Comparison of ENCODE assay signal across 11 cellular contexts in the genomic region with DNA sequence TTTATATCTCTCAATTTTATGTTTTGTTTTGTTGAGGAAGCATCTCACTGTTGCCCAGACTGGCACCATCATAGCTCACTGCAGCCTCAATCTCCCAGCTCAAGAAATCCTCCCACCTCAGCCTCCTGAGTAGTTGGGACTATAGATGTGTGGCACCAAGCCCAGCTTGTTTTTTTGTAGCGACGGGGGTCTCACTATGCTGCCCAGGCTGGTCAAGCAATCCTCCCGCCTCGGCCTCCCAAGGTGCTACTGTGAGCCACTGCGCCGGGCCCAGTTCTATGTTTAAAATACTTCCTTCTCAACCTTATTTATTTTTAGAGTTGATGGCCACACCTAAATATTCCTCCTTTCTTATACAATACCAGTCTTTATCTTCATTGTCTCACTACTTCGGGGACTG. TPM values are rescaled to one million over a fixed set of nuclear protein-coding genes. Genes with fewer than 3 reads are reported as not detected.
DNase-seq lines count a peak whose midpoint lies in the region; ATAC-seq, FAIRE-seq and TF ChIP-seq lines count a peak whose summit lies in the region.
"Had no signal": no experiment of that assay in that cellular context is flagged by ENCODE, and none has a peak within 500 bp of the region (broad histone marks: within the 10 kb centered on the region; RNA-seq: fewer than 3 reads in every experiment).

No MANE protein-coding gene starts in this region.

- POLR2A ChIA-PET in activated CD8-positive, alpha-beta T cell treated with anti-CD3 and anti-CD28 coated beads, Interleukin-2, amount 10 ng/mL, durations not matched to agents 7 days and 5 days (lab: Charles Lee): interaction anchor here (0.7 to 3.9 kb wide), 3 partner anchors 9 to 61 kb away, joined by 3 to 17 read pairs (median 3); a partner anchor contains a TSS

- H3K4me2 ChIP-seq in keratinocyte (ENCODE audit: control insufficient read depth, extremely low read depth, insufficient read depth, low read depth, low read length): peak overlapping the region; percentile 97

- peak overlapping the region; percentile 23 for H3K9ac ChIP-seq in keratinocyte (ENCODE audit: control insufficient read depth, extremely low read depth, insufficient read depth, low read length)

- no peak for FAIRE-seq in keratinocyte (lab: Jason Lieb, UNC)

- H3K27me3 ChIP-seq in right atrium auricular region (no peaks in the 10 kb centered on the region), keratinocyte (ENCODE audit: control insufficient read depth, extremely low read depth, insufficient read depth, low read length) (no peaks in the 10 kb centered on the region), vagina (no peaks in the 10 kb centered on the region)
- H3K27me3 ChIP-seq: SJSA1 had no signal

- peaks cover 4% of the 10 kb centered on the region for H4K20me1 ChIP-seq in keratinocyte (ENCODE audit: control insufficient read depth, extremely low read depth, insufficient read depth, low read length)

- H3K9me1 ChIP-seq in keratinocyte (ENCODE audit: control insufficient read depth, extremely low read depth, insufficient read depth, low read length): no peaks in the 10 kb centered on the region

- peaks cover 23% of the 10 kb centered on the region for H3K36me3 Mint-ChIP-seq in activated CD8-positive, alpha-beta T cell treated with anti-CD3 and anti-CD28 coated beads, Interleukin-2, amount 10 ng/mL, durations not matched to agents 7 days and 5 days (ENCODE audit: low read depth)

- H3K4me1 ChIP-seq in right atrium auricular region (peaks cover 0 to 40% of the 10 kb centered on the region in 2 donors), keratinocyte (ENCODE audit: control insufficient read depth, extremely low read depth, insufficient read depth, low read length) (peaks cover 52% of the 10 kb centered on the region), vagina (peaks cover 49% of the 10 kb centered on the region)

- no peaks in the 10 kb centered on the region for H3K9me3 Mint-ChIP-seq in activated CD8-positive, alpha-beta T cell treated with anti-CD3 and anti-CD28 coated beads, Interleukin-2, amount 10 ng/mL, durations not matched to agents 7 days and 5 days (ENCODE audit: insufficient read depth)

- ATAC-seq in left ventricle myocardium superior (no peak), GM21717 (IDR thresholded peaks at IDR 0.05; ENCODE audit: unreplicated experiment) (no peak), HG02885 (IDR thresholded peaks at IDR 0.05; ENCODE audit: poor library complexity, unreplicated experiment) (no peak)
- no peak for ATAC-seq in activated CD8-positive, alpha-beta T cell treated with anti-CD3 and anti-CD28 coated beads, Interleukin-2, amount 10 ng/mL, durations not matched to agents 7 days and 5 days

- peaks cover 46% of the 10 kb centered on the region for H3K4me1 Mint-ChIP-seq in activated CD8-positive, alpha-beta T cell treated with anti-CD3 and anti-CD28 coated beads, Interleukin-2, amount 10 ng/mL, durations not matched to agents 7 days and 5 days (ENCODE audit: low read depth)

- CTCF ChIA-PET in activated CD8-positive, alpha-beta T cell treated with anti-CD3 and anti-CD28 coated beads, Interleukin-2, amount 10 ng/mL, durations not matched to agents 7 days and 5 days (lab: Charles Lee): interaction anchor here (1.0 to 10.9 kb wide), 7 partner anchors 8 to 83 kb away, joined by 3 to 113 read pairs (median 7); no protein-coding TSS in a partner anchor

- no peak overlapping the region for H2AFZ ChIP-seq in keratinocyte (ENCODE audit: control insufficient read depth, low read length)

- DNase-seq in right atrium auricular region (ENCODE audit: low spot score) (no peak), left ventricle myocardium superior (no peak), keratinocyte (ENCODE audit: low read depth, low spot score) (no peak), vagina (ENCODE audit: extremely low spot score in 2 of 2) (no peak), occipital lobe (lab: John Stamatoyannopoulos, UW) (no peak)
- DNase-seq in activated CD8-positive, alpha-beta T cell treated with anti-CD3 and anti-CD28 coated beads, Interleukin-2, amount 10 ng/mL, durations not matched to agents 7 days and 5 days: no peak
- DNase-seq: activated effector memory CD4-positive, alpha-beta T cell treated with anti-CD3 and anti-CD28 coated beads, Interleukin-2, amount 50 U/mL, for 16 hours; stimulated activated CD4-positive, alpha-beta T cell treated with anti-CD3 and anti-CD28 coated beads, Interleukin-4, amount 100 ng/mL, for 24 hours had no signal

- peaks cover under 1% of the 10 kb centered on the region for H3K27me3 Mint-ChIP-seq in activated CD8-positive, alpha-beta T cell treated with anti-CD3 and anti-CD28 coated beads, Interleukin-2, amount 10 ng/mL, durations not matched to agents 7 days and 5 days (ENCODE audit: low read depth)

- TF ChIP-seq CTCF in right atrium auricular region (IDR thresholded peaks at IDR 0.05): no peak
- TF ChIP-seq CTCF in keratinocyte (optimal IDR thresholded peaks at IDR 0.05 in 1 of 3, IDR thresholded peaks at IDR 0.05 in 1 of 3, conservative IDR thresholded peaks at IDR 0.05 in 1 of 3; ENCODE audit: extremely low read depth in 1 of 3, insufficient read depth in 2 of 3, low read length in 3 of 3): no peak
- TF ChIP-seq CTCF in vagina (IDR thresholded peaks at IDR 0.05): no peak

- TF ChIP-seq POLR2A in vagina (IDR thresholded peaks at IDR 0.05): no peak

- H3K9me3 ChIP-seq in right atrium auricular region (no peaks in the 10 kb centered on the region), keratinocyte (ENCODE audit: control insufficient read depth, low read depth, low read length) (no peaks in the 10 kb centered on the region), vagina (no peaks in the 10 kb centered on the region)
- H3K9me3 ChIP-seq: SJSA1 had no signal

- peaks cover 28% of the 10 kb centered on the region for H3K79me2 ChIP-seq in keratinocyte (ENCODE audit: control insufficient read depth, insufficient read depth, low read length)

- dilution Hi-C loops in keratinocyte (cut with MboI; ENCODE audit: extremely low pct_ligation_motif_present, low sequenced_read_pairs): no loop called here

- intact Hi-C loops in left ventricle myocardium superior (cut with micrococcal nuclease) (no loop called here), vagina (cut with DNase I) (no loop called here)

- no peak overlapping the region for H3K4me3 ChIP-seq in right atrium auricular region
- H3K4me3 ChIP-seq in keratinocyte (ENCODE audit: control insufficient read depth in 2 of 3, extremely low read depth in 1 of 3, insufficient read depth in 2 of 3, low read depth in 1 of 3, low read length in 3 of 3): peak overlapping the region; percentile 72 to 93 (median 80)
- H3K4me3 ChIP-seq in vagina: no peak overlapping the region

- H3K4me3 Mint-ChIP-seq in activated CD8-positive, alpha-beta T cell treated with anti-CD3 and anti-CD28 coated beads, Interleukin-2, amount 10 ng/mL, durations not matched to agents 7 days and 5 days: peak overlapping the region; percentile 97

- peaks cover 2% of the 10 kb centered on the region for H3K36me3 ChIP-seq in right atrium auricular region
- H3K36me3 ChIP-seq in keratinocyte (ENCODE audit: control insufficient read depth in 2 of 2, extremely low read depth in 1 of 2, insufficient read depth in 2 of 2, low read length in 2 of 2): peaks cover 0 to 9% of the 10 kb centered on the region in 2 experiments
- peaks cover 0 to 4% of the 10 kb centered on the region in 2 donors for H3K36me3 ChIP-seq in vagina

- H3K27ac Mint-ChIP-seq in activated CD8-positive, alpha-beta T cell treated with anti-CD3 and anti-CD28 coated beads, Interleukin-2, amount 10 ng/mL, durations not matched to agents 7 days and 5 days: peak overlapping the region; percentile 95

- H3K27ac ChIP-seq in right atrium auricular region (peak overlapping the region; percentile 3 to 99), keratinocyte (ENCODE audit: control insufficient read depth, insufficient read depth, low read length) (peak overlapping the region; percentile 93), vagina (peak overlapping the region; percentile 99)

RNA-seq across cellular contexts. Expression of a gene that starts 1.9 kb away (rescaled TPM):
- total RNA-seq in right atrium auricular region (100 to 1,000 TPM; 271 to 418 TPM), left ventricle myocardium superior (886 TPM), vagina (190 TPM), occipital lobe (28.5 TPM)
- total RNA-seq in activated CD8-positive, alpha-beta T cell treated with anti-CD3 and anti-CD28 coated beads, Interleukin-2, amount 10 ng/mL, durations not matched to agents 7 days and 5 days: 10 to 100 TPM; 44.1 to 50.7 TPM
- polyA plus RNA-seq in keratinocyte: 169 to 284 TPM (median 208 TPM) in 3 replicates
- 179 TPM for polyA plus RNA-seq in keratinocyte (2011; ENCODE audit: low read depth)
- polyA plus RNA-seq in keratinocyte (2011; cell fraction: cytosol; rRNA removed): 112 TPM in 2 replicates
- 514 and 591 TPM in 2 replicates for polyA plus RNA-seq in keratinocyte (2011; cell fraction: nucleus; rRNA removed)
- polyA plus RNA-seq in keratinocyte (2012; ENCODE audit: low replicate concordance): 152 and 178 TPM in 2 replicates
- 167 to 352 TPM (median 217 TPM) in 3 replicates for polyA minus RNA-seq in keratinocyte
- 115 TPM for polyA minus RNA-seq in keratinocyte (2011; cell fraction: cytosol; rRNA and poly(A)+ RNA removed)
- polyA minus RNA-seq in keratinocyte (2011; cell fraction: nucleus; rRNA and poly(A)+ RNA removed): 374 and 414 TPM in 2 replicates

RNA-seq across cellular contexts. Expression of a gene that starts 8.7 kb away (rescaled TPM):
- total RNA-seq in right atrium auricular region (10 to 100 TPM; 43.5 to 48.1 TPM), left ventricle myocardium superior (58.2 TPM), vagina (34.4 TPM), occipital lobe (1.7 TPM)
- 1 to 10 TPM; 5.1 to 5.5 TPM for total RNA-seq in activated CD8-positive, alpha-beta T cell treated with anti-CD3 and anti-CD28 coated beads, Interleukin-2, amount 10 ng/mL, durations not matched to agents 7 days and 5 days
- 11.1 to 18.0 TPM (median 12.5 TPM) in 3 replicates for polyA plus RNA-seq in keratinocyte
- 13.4 TPM for polyA plus RNA-seq in keratinocyte (2011; ENCODE audit: low read depth)
- polyA plus RNA-seq in keratinocyte (2011; cell fraction: cytosol; rRNA removed): 19.8 and 23.7 TPM in 2 replicates
- polyA plus RNA-seq in keratinocyte (2011; cell fraction: nucleus; rRNA removed): 14.8 and 16.3 TPM in 2 replicates
- 16.5 and 17.2 TPM in 2 replicates for polyA plus RNA-seq in keratinocyte (2012; ENCODE audit: low replicate concordance)
- polyA minus RNA-seq in keratinocyte: 7.2 to 11.6 TPM (median 9.0 TPM) in 3 replicates
- 13.8 TPM for polyA minus RNA-seq in keratinocyte (2011; cell fraction: cytosol; rRNA and poly(A)+ RNA removed)
- polyA minus RNA-seq in keratinocyte (2011; cell fraction: nucleus; rRNA and poly(A)+ RNA removed): 3.0 and 7.2 TPM in 2 replicates

RNA-seq across cellular contexts. Expression of a gene that starts 55.0 kb away (rescaled TPM):
- total RNA-seq in right atrium auricular region (10 to 100 TPM; 18.3 to 22.1 TPM), left ventricle myocardium superior (37.9 TPM), vagina (43.5 TPM), occipital lobe (78.6 TPM)
- 10 to 100 TPM; 68.2 to 70.3 TPM for total RNA-seq in activated CD8-positive, alpha-beta T cell treated with anti-CD3 and anti-CD28 coated beads, Interleukin-2, amount 10 ng/mL, durations not matched to agents 7 days and 5 days
- 20.7 to 49.4 TPM (median 42.3 TPM) in 3 replicates for polyA plus RNA-seq in keratinocyte
- polyA plus RNA-seq in keratinocyte (2011; ENCODE audit: low read depth): 23.4 TPM
- polyA plus RNA-seq in keratinocyte (2011; cell fraction: cytosol; rRNA removed): 40.7 and 53.0 TPM in 2 replicates
- polyA plus RNA-seq in keratinocyte (2011; cell fraction: nucleus; rRNA removed): 25.2 and 26.8 TPM in 2 replicates
- 44.3 and 74.9 TPM in 2 replicates for polyA plus RNA-seq in keratinocyte (2012; ENCODE audit: low replicate concordance)
- polyA minus RNA-seq in keratinocyte: 5.7 to 20.2 TPM (median 7.7 TPM) in 3 replicates
- polyA minus RNA-seq in keratinocyte (2011; cell fraction: cytosol; rRNA and poly(A)+ RNA removed): 20.0 TPM
- polyA minus RNA-seq in keratinocyte (2011; cell fraction: nucleus; rRNA and poly(A)+ RNA removed): 7.0 and 9.9 TPM in 2 replicates

Comparison
In these comparisons a context has a peak if more than half of its experiments do, and no peak if none do; other contexts are left out.
1. H3K4me3 ChIP-seq: peak in keratinocyte (3 of 3); none in right atrium auricular region (0 of 2) and vagina (0 of 2).
2. Peak in every context shown above with its lines, with median percentiles within 50 percentile points of each other: H3K27ac ChIP-seq.